Comparison of ENCODE assay signal across 7 cellular contexts in genomic region chr12:114721266-114721665, GRCh38. TPM values are rescaled to one million over a fixed set of nuclear protein-coding genes. Genes with fewer than 3 reads are reported as not detected.
"Had no signal": no experiment of that assay in that cellular context is flagged by ENCODE, and none has a peak within 500 bp of the region (broad histone marks: within the 10 kb centered on the region; RNA-seq: fewer than 3 reads in every experiment).

No MANE protein-coding gene starts in this region.

- H3K27ac ChIP-seq: GM23248 had no signal

- H3K9ac ChIP-seq: GM23248 had no signal

- H3K4me3 ChIP-seq: GM23248 had no signal

- FAIRE-seq: H54, HTR-8/SVneo had no signal

- DNase-seq: GM23248, GOT3, H9, HCEC 1CT had no signal

- H2AFZ ChIP-seq: GM23248 had no signal

RNA-seq across cellular contexts. Expression of gene TBX3, which starts 37.3 kb away (rescaled TPM):
- polyA plus RNA-seq: IgD-negative memory B cell had no signal
